ENCODE assay signal across 18 cellular contexts in genomic region chr2:148391324-148391723, GRCh38.
DNase-seq lines count a peak whose midpoint lies in the region; TF ChIP-seq lines count a peak whose summit lies in the region.
"Had no signal": no experiment of that assay in that cellular context is flagged by ENCODE, and none has a peak within 500 bp of the region (broad histone marks: within the 10 kb centered on the region; RNA-seq: fewer than 3 reads in every experiment).

No MANE protein-coding gene starts in this region.

- 96% methylated on average over 1 of the region's 1 CpG for WGBS in mammary epithelial cell (ENCODE audit: low coverage, missing lambda C conversion rate)

- H3K4me1 ChIP-seq in mammary epithelial cell (ENCODE audit: insufficient read depth, low read length): no peaks in the 10 kb centered on the region

- no peaks in the 10 kb centered on the region for H4K20me1 ChIP-seq in mammary epithelial cell (ENCODE audit: insufficient read depth, low read length)

- CTCF ChIA-PET in mammary epithelial cell (lab: Charles Lee; ENCODE audit: low non-redundant PET): interaction anchor here (0.6 to 0.7 kb wide), 2 partner anchors 371 to 508 kb away, joined by 3 read pairs; partner anchors contain the start of gene ORC4

- H3K4me3 ChIP-seq in mammary epithelial cell (replicated peaks in 1 of 3; ENCODE audit: insufficient read depth in 1 of 3, low read depth in 2 of 3, low read length in 3 of 3): no peak overlapping the region

- no peak overlapping the region for H2AFZ ChIP-seq in mammary epithelial cell (ENCODE audit: low read depth, low read length)

- H3K9ac ChIP-seq in mammary epithelial cell (ENCODE audit: insufficient read depth, low read length): no peak overlapping the region

- no peaks in the 10 kb centered on the region for H3K27me3 ChIP-seq in mammary epithelial cell (ENCODE audit: insufficient read depth, low read length)

- H3K36me3 ChIP-seq in mammary epithelial cell (ENCODE audit: insufficient read depth, low read length): no peaks in the 10 kb centered on the region

- H3K27ac ChIP-seq in mammary epithelial cell (ENCODE audit: insufficient read depth, low read depth, low read length): no peak overlapping the region

- dilution Hi-C loops in mammary epithelial cell (cut with HindIII; ENCODE audit: low sequenced_read_pairs): no loop called here

- H3K79me2 ChIP-seq in mammary epithelial cell (ENCODE audit: insufficient read depth, low read length): no peaks in the 10 kb centered on the region

- BruUV-seq in mammary epithelial cell (replicated peaks; lab: Mats Ljungman, UMichigan): no TSS peak

- in situ Hi-C loops in mammary epithelial cell (cut with MboI; ENCODE audit: low sequenced_read_pairs in 2 of 2): no loop called here

- TF ChIP-seq CTCF in mammary epithelial cell (conservative IDR thresholded peaks at IDR 0.05 in 1 of 2, IDR thresholded peaks at IDR 0.05 in 1 of 2; ENCODE audit: extremely low read depth in 1 of 2, insufficient read depth in 1 of 2, low read depth in 1 of 2, low read length in 2 of 2): no peak

- no peaks in the 10 kb centered on the region for H3K9me3 ChIP-seq in mammary epithelial cell (replicated peaks; ENCODE audit: insufficient read depth, low read length)

- intact Hi-C loops in mammary epithelial cell (cut with micrococcal nuclease): no loop called here

- no peak overlapping the region for H3K4me2 ChIP-seq in mammary epithelial cell (ENCODE audit: insufficient read depth, low read depth, low read length)

- DNase-seq in AG08396 (ENCODE audit: low spot score): peak; percentile 13
- DNase-seq in HT1080 (ENCODE audit: low read depth): peak; percentile 13
- peak; percentile 5 for DNase-seq in mammary epithelial cell
- peak; percentile 40 for DNase-seq in hepatic stellate cell (ENCODE audit: low spot score)
- DNase-seq in DMS153 (lab: John Stamatoyannopoulos, UW): no peak
- no peak for DNase-seq in SK-N-DZ (ENCODE audit: low spot score)
- no peak for DNase-seq in stimulated activated CD4-positive, alpha-beta T cell treated with anti-CD3 and anti-CD28 coated beads, Interleukin-4, amount 100 ng/mL, for 24 hours
- no peak for DNase-seq in hippocampal formation (lab: John Stamatoyannopoulos, UW)
- DNase-seq: activated CD4-positive, alpha-beta T cell treated with anti-CD3 and anti-CD28 coated beads, Interleukin-2, amount 50 U/mL, for 4 hours; activated naive CD8-positive, alpha-beta T cell treated with anti-CD3 and anti-CD28 coated beads, Interleukin-2, amount 10 ng/mL, durations not matched to agents 7 days and 5 days; activated T-cell treated with anti-CD3 and anti-CD28 coated beads, Interleukin-2, amount 50 U/mL, for 48 hours; glutamatergic neuron; immature natural killer cell; mesendoderm; NCI-H1092; nephron progenitor cell; RPMI8226; T-cell had no signal

Comparison
In these comparisons a context has a peak if more than half of its experiments do, and no peak if none do; other contexts are left out.
1. DNase-seq: peak in AG08396 (single experiment), HT1080 (single experiment), mammary epithelial cell (single experiment) and hepatic stellate cell (single experiment); none in DMS153 (single experiment), SK-N-DZ (single experiment), stimulated activated CD4-positive, alpha-beta T cell treated with anti-CD3 and anti-CD28 coated beads, Interleukin-4, amount 100 ng/mL, for 24 hours (single experiment) and hippocampal formation (0 of 2).